15 cellular contexts compared by ENCODE assay signal in the genomic region with DNA sequence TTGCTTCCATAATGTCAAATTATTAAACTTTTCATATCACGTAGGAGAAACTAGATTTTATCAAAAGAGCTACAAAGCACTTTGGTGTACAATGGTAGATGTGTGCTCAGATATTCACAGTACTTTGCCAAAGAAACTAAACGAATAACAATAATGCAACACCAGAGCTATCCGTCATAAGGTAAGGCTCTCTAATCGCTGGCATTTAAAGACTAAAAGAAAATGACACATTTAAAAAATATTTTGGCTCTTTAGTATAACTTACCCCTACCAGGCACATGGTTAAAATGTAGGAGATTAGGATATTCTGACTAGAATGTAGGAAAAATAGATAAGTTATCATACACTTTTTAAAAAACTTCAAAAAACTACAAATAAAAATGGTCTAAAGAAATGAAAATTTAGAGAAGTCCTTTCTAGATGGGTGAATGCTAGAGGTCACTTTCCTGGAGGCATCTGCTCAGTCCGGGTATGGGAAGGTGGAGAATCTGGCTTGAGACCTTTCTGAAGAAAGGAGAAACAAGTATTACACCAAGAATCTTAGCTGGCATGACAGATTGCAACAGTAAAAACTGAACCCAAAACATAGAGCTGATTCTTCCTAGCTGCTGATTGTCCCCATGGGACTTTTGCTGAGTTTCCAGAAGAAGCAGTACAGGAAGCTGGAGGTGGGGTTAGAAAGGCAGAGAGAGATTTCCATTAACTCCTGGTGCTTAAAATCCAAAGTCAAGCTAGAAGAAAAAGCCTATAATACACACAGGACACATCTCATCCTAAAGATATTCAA.
DNase-seq lines count a peak whose midpoint lies in the region; ATAC-seq and TF ChIP-seq lines count a peak whose summit lies in the region.
"Had no signal": no experiment of that assay in that cellular context is flagged by ENCODE, and none has a peak within 500 bp of the region (broad histone marks: within the 10 kb centered on the region; RNA-seq: fewer than 3 reads in every experiment).

No MANE protein-coding gene starts in this region.

- H3K4me1 Mint-ChIP-seq in natural killer cell treated with Interleukin-12 subunit alpha and Interleukin-12 subunit beta and Interleukin-15 and Interleukin-18, amount 100 ng/mL, for 72 hours (ENCODE audit: low read depth in 2 of 2), result peaks cover 0 to 8% of the 10 kb centered on the region in 2 donors

- peak; percentile 94 for DNase-seq in A673 (ENCODE audit: low spot score)
- peak; percentile 14 for DNase-seq in GM03348 (ENCODE audit: low spot score)
- DNase-seq in adipocyte (ENCODE audit: low read depth), result peak; percentile 66
- DNase-seq in left cardiac atrium, result no peak
- DNase-seq in thyroid gland, result no peak
- DNase-seq in natural killer cell treated with Interleukin-12 subunit alpha and Interleukin-12 subunit beta and Interleukin-15 and Interleukin-18, amount 100 ng/mL, for 72 hours (ENCODE audit: low spot score), result no peak
- no peak for DNase-seq in NCI-H1930 (lab: John Stamatoyannopoulos, UW)
- DNase-seq: activated CD4-positive, alpha-beta T cell treated with anti-CD3 and anti-CD28 coated beads, Interleukin-2, amount 50 U/mL, for 4 hours; adrenal gland; kidney; NCI-H1436 treated with DMSO at 0.1 percent for 48 hours; NCI-H510A; stimulated activated naive CD8-positive, alpha-beta T cell treated with anti-CD3 and anti-CD28 coated beads, Interleukin-15, Interleukin-2, amounts not matched to agents 100 U/mL and 50 U/mL, for 24 hours; uterus had no signal

- TF ChIP-seq CTCF in A673 (conservative IDR thresholded peaks at IDR 0.05; ENCODE audit: low read depth, low read length) (no peak), thyroid gland (IDR thresholded peaks at IDR 0.05) (no peak)

- no peaks in the 10 kb centered on the region for H3K9me3 Mint-ChIP-seq in natural killer cell treated with Interleukin-12 subunit alpha and Interleukin-12 subunit beta and Interleukin-15 and Interleukin-18, amount 100 ng/mL, for 72 hours

- WGBS in thyroid gland, 2 donors, result 76 to 77% methylated on average over 5 of the region's 5 CpGs

- H3K9me3 ChIP-seq in A673 (ENCODE audit: low read depth, low read length, poor library complexity, severe bottlenecking) (no peaks in the 10 kb centered on the region), adipocyte (ENCODE audit: control insufficient read depth, low read length) (no peaks in the 10 kb centered on the region), thyroid gland (no peaks in the 10 kb centered on the region)
- H3K9me3 ChIP-seq: adrenal gland, uterus had no signal

- H3K36me3 ChIP-seq in A673 (ENCODE audit: insufficient read depth, low read length, poor library complexity, severe bottlenecking), result no peaks in the 10 kb centered on the region
- no peaks in the 10 kb centered on the region for H3K36me3 ChIP-seq in adipocyte (ENCODE audit: control insufficient read depth, insufficient read depth, low read length, severe bottlenecking)
- H3K36me3 ChIP-seq in thyroid gland, result no peaks in the 10 kb centered on the region
- H3K36me3 ChIP-seq: adrenal gland, uterus had no signal

- intact Hi-C loops in A673 (cut with micrococcal nuclease; ENCODE audit: unreplicated experiment), result no loop called here
- intact Hi-C loops in left cardiac atrium (cut with DNase I), result no loop called here
- intact Hi-C loops in thyroid gland (cut with DNase I), result no loop called here

- no TSS peak for BruUV-seq in A673 (replicated peaks; lab: Mats Ljungman, UMichigan)

- ATAC-seq in left cardiac atrium, result peak; percentile 23 to 40
- ATAC-seq in GM21360 (IDR thresholded peaks at IDR 0.05; ENCODE audit: unreplicated experiment), result no peak
- ATAC-seq in natural killer cell treated with Interleukin-12 subunit alpha and Interleukin-12 subunit beta and Interleukin-15 and Interleukin-18, amount 100 ng/mL, for 72 hours, result no peak
- ATAC-seq: stimulated activated naive CD8-positive, alpha-beta T cell treated with anti-CD3 and anti-CD28 coated beads, Interleukin-15, Interleukin-2, amounts not matched to agents 100 U/mL and 50 U/mL, for 24 hours had no signal

- H3K27me3 ChIP-seq in A673 (replicated peaks; ENCODE audit: insufficient read depth, low read depth, low read length, poor library complexity) (no peaks in the 10 kb centered on the region), adipocyte (replicated peaks; ENCODE audit: control insufficient read depth, insufficient read depth, low read length) (no peaks in the 10 kb centered on the region), thyroid gland (no peaks in the 10 kb centered on the region)
- H3K27me3 ChIP-seq: adrenal gland, uterus had no signal

- peak overlapping the region; percentile 87 for H3K27ac ChIP-seq in A673 (ENCODE audit: low read depth, low read length, poor library complexity, severe bottlenecking)
- H3K27ac ChIP-seq in thyroid gland, result no peak overlapping the region
- H3K27ac ChIP-seq: adrenal gland, uterus had no signal

- H3K36me3 Mint-ChIP-seq in natural killer cell treated with Interleukin-12 subunit alpha and Interleukin-12 subunit beta and Interleukin-15 and Interleukin-18, amount 100 ng/mL, for 72 hours, result no peaks in the 10 kb centered on the region

- H3K4me3 ChIP-seq in A673 (ENCODE audit: low read depth, low read length, poor library complexity, severe bottlenecking) (peak overlapping the region; percentile 12), adipocyte (ENCODE audit: low read length) (no peak overlapping the region), thyroid gland (replicated peaks in 1 of 3) (no peak overlapping the region)
- H3K4me3 ChIP-seq: adrenal gland, uterus had no signal

- H3K4me3 Mint-ChIP-seq in natural killer cell treated with Interleukin-12 subunit alpha and Interleukin-12 subunit beta and Interleukin-15 and Interleukin-18, amount 100 ng/mL, for 72 hours, result no peak overlapping the region

- H3K9ac ChIP-seq in adipocyte (ENCODE audit: low read length), result peak overlapping the region; percentile 51

- CTCF ChIA-PET in A673 (lab: Charles Lee), result no interaction called here

- H3K4me1 ChIP-seq in A673 (ENCODE audit: insufficient read depth, low read length, poor library complexity, severe bottlenecking) (peaks cover 44% of the 10 kb centered on the region), adipocyte (ENCODE audit: control insufficient read depth, insufficient read depth, low read length) (peaks cover 26% of the 10 kb centered on the region), thyroid gland (no peaks in the 10 kb centered on the region)
- H3K4me1 ChIP-seq: adrenal gland, uterus had no signal

- TF ChIP-seq POLR2A in thyroid gland (IDR thresholded peaks at IDR 0.05), result no peak

- no peaks in the 10 kb centered on the region for H3K27me3 Mint-ChIP-seq in natural killer cell treated with Interleukin-12 subunit alpha and Interleukin-12 subunit beta and Interleukin-15 and Interleukin-18, amount 100 ng/mL, for 72 hours

- no peak overlapping the region for H3K27ac Mint-ChIP-seq in natural killer cell treated with Interleukin-12 subunit alpha and Interleukin-12 subunit beta and Interleukin-15 and Interleukin-18, amount 100 ng/mL, for 72 hours

- POLR2A ChIA-PET in A673 (lab: Charles Lee; ENCODE audit: low non-redundant PET), result no interaction called here

Comparison
In these comparisons a context has a peak if more than half of its experiments do, and no peak if none do; other contexts are left out.
1. DNase-seq: peak in A673 (single experiment), GM03348 (single experiment) and adipocyte (single experiment); none in left cardiac atrium (single experiment), thyroid gland (0 of 2), natural killer cell treated with Interleukin-12 subunit alpha and Interleukin-12 subunit beta and Interleukin-15 and Interleukin-18, amount 100 ng/mL, for 72 hours (single experiment) and NCI-H1930 (0 of 2).
2. ATAC-seq: peak in left cardiac atrium (2 of 2); none in GM21360 (single experiment) and natural killer cell treated with Interleukin-12 subunit alpha and Interleukin-12 subunit beta and Interleukin-15 and Interleukin-18, amount 100 ng/mL, for 72 hours (0 of 2).